ENCODE assay signal across 17 cellular contexts in genomic region chr13:20116213-20116612, GRCh38. TPM values are rescaled to one million over a fixed set of nuclear protein-coding genes. Genes with fewer than 3 reads are reported as not detected.
A peak's percentile ranks its signal among the peaks of the same experiment; 100 is the strongest.
DNase-seq lines count a peak whose midpoint lies in the region; ATAC-seq, FAIRE-seq and TF ChIP-seq lines count a peak whose summit lies in the region.
"Had no signal": no experiment of that assay in that cellular context is flagged by ENCODE, and none has a peak within 500 bp of the region (broad histone marks: within the 10 kb centered on the region; RNA-seq: fewer than 3 reads in every experiment).

No MANE protein-coding gene starts in this region.

- CTCF ChIA-PET in H1 (lab: Charles Lee; ENCODE audit: partially characterized antibody): interaction anchor here (1.0 to 2.1 kb wide), 4 partner anchors 12 to 28 kb away, joined by 3 to 5 read pairs (median 4); no protein-coding TSS in a partner anchor

- H4K20me1 ChIP-seq in Karpas-422 (ENCODE audit: insufficient read depth, low read depth, low read length) (no peaks in the 10 kb centered on the region), H1 (replicated peaks in 1 of 2; ENCODE audit: control insufficient read depth in 1 of 2, insufficient read depth in 2 of 2, low read length in 2 of 2) (no peaks in the 10 kb centered on the region)

- no peak overlapping the region for H2AK5ac ChIP-seq in H1 (ENCODE audit: low read depth, low read length)

- ATAC-seq in GM19328 (IDR thresholded peaks at IDR 0.05; ENCODE audit: unreplicated experiment) (no peak), GM18870 (IDR thresholded peaks at IDR 0.05; ENCODE audit: unreplicated experiment) (no peak)

- H3K79me2 ChIP-seq in Karpas-422 (ENCODE audit: low read length) (no peaks in the 10 kb centered on the region), H1 (ENCODE audit: control insufficient read depth in 1 of 2, insufficient read depth in 2 of 2, low read length in 2 of 2) (no peaks in the 10 kb centered on the region)

- no peak overlapping the region for H4K91ac ChIP-seq in H1 (replicated peaks; ENCODE audit: insufficient read length, low read length)

- TF ChIP-seq POLR2A in H1 (IDR thresholded peaks at IDR 0.05; ENCODE audit: control extremely low read depth in 1 of 2, low read depth in 2 of 2, low read length in 2 of 2) (no peak), GM12891 (IDR thresholded peaks at IDR 0.05; ENCODE audit: low read depth, low read length) (no peak)

- no peaks in the 10 kb centered on the region for H3K9me2 ChIP-seq in Karpas-422 (replicated peaks; ENCODE audit: insufficient read depth, low read length)

- no peak overlapping the region for H3K23ac ChIP-seq in H1 (ENCODE audit: insufficient read length)

- no peak overlapping the region for H2BK120ac ChIP-seq in H1 (replicated peaks; ENCODE audit: low read depth, low read length)

- FAIRE-seq in H1 (lab: Jason Lieb, UNC): no peak
- FAIRE-seq in GM12891 (lab: Jason Lieb, UNC): no peak
- FAIRE-seq: HTR-8/SVneo had no signal

- H3K9ac ChIP-seq in Karpas-422 (ENCODE audit: low read length): no peak overlapping the region
- H3K9ac ChIP-seq in H1 (replicated peaks in 1 of 4; ENCODE audit: extremely low read depth in 1 of 4, low read depth in 3 of 4, low read length in 3 of 4): no peak overlapping the region

- no peak overlapping the region for H2BK20ac ChIP-seq in H1 (ENCODE audit: low read length)

- H2BK12ac ChIP-seq in H1 (ENCODE audit: low read depth, low read length): no peak overlapping the region

- H4K5ac ChIP-seq in H1 (ENCODE audit: insufficient read length, low read depth, low read length): no peak overlapping the region

- H3K18ac ChIP-seq in H1 (ENCODE audit: extremely low read depth, low read length): no peak overlapping the region

- H2AFZ ChIP-seq in Karpas-422 (ENCODE audit: low read length): no peak overlapping the region
- H2AFZ ChIP-seq in H1 (ENCODE audit: low read length): no peak overlapping the region

- H2BK5ac ChIP-seq in H1 (ENCODE audit: low read depth, low read length): no peak overlapping the region

- no peaks in the 10 kb centered on the region for H3K9me3 ChIP-seq in Karpas-422 (ENCODE audit: low read length)
- H3K9me3 ChIP-seq in H1 (ENCODE audit: insufficient read depth in 2 of 2, low read depth in 1 of 2, low read length in 1 of 2): no peaks in the 10 kb centered on the region
- H3K9me3 ChIP-seq: HAP-1 had no signal

- no peaks in the 10 kb centered on the region for H3K79me1 ChIP-seq in H1 (ENCODE audit: low read depth, low read length)

- 0 out of 2 replicates have a peak, but pooled peaks have one; percentile 17 for TF ChIP-seq CTCF in 22Rv1 (IDR thresholded peaks at IDR 0.05)
- peak; percentile 3 for TF ChIP-seq CTCF in GM06990 (IDR thresholded peaks at IDR 0.05; ENCODE audit: insufficient read depth, low read length, poor library complexity, severe bottlenecking)
- TF ChIP-seq CTCF in H1 (IDR thresholded peaks at IDR 0.05; ENCODE audit: control extremely low read depth in 1 of 3, insufficient read depth in 1 of 3, low read depth in 1 of 3, low read length in 3 of 3): peak; percentile 36 to 45 (median 39)

- no peak for DNase-seq in GM06990 (ENCODE audit: extremely low read depth, insufficient read length)
- peak; percentile 48 for DNase-seq in Karpas-422
- DNase-seq in H1 (ENCODE audit: low read depth in 1 of 2, low spot score in 2 of 2): no peak
- DNase-seq in GM12891 (ENCODE audit: insufficient read length, low spot score): no peak
- no peak for DNase-seq in stimulated activated CD4-positive, alpha-beta T cell treated with anti-CD3 and anti-CD28 coated beads, Interleukin-12 subunit alpha, Interleukin-12 subunit beta, amount 100 ng/mL, for 4 hours
- DNase-seq: Calu3, GDM1, KBM-7, NCI-H1092 treated with DMSO at 0.1 percent for 48 hours, NCI-H1694 treated with DMSO at 0.1 percent for 48 hours, NCI-H774, SHP77 treated with DMSO at 0.1 percent for 48 hours had no signal

- no peak overlapping the region for H3K56ac ChIP-seq in H1 (replicated peaks; ENCODE audit: insufficient read length, low read depth, low read length)

- H3K4me3 ChIP-seq in GM06990 (replicated peaks; ENCODE audit: low read depth, low read length) (no peak overlapping the region), Karpas-422 (ENCODE audit: low read length) (no peak overlapping the region), H1 (ENCODE audit: extremely low read depth in 1 of 4, insufficient read depth in 2 of 4, low read depth in 3 of 4, low read length in 4 of 4) (no peak overlapping the region)
- H3K4me3 ChIP-seq: HAP-1 had no signal

- 84% methylated on average over 6 of the region's 6 CpGs; no CpG with 5 or more reads in 1 of the 2 experiments for WGBS in H1 (ENCODE audit: extremely low coverage in 1 of 2, insufficient coverage in 1 of 2, insufficient read length in 1 of 2, insufficient replicate concordance in 2 of 2, low coverage in 1 of 2, low lambda C conversion rate in 2 of 2, missing lambda C conversion rate in 1 of 2), 2 experiments

- H4K8ac ChIP-seq in H1 (ENCODE audit: extremely low read depth, insufficient read depth, low read length): no peak overlapping the region

- H3K14ac ChIP-seq in H1 (ENCODE audit: insufficient read length): no peak overlapping the region

- H3K36me3 ChIP-seq in GM06990 (ENCODE audit: control insufficient read depth, insufficient read depth, low read length) (no peaks in the 10 kb centered on the region), Karpas-422 (ENCODE audit: insufficient read depth, low read length) (no peaks in the 10 kb centered on the region), H1 (ENCODE audit: control insufficient read depth in 2 of 4, insufficient read depth in 4 of 4, low read length in 3 of 4) (no peaks in the 10 kb centered on the region)
- H3K36me3 ChIP-seq: HAP-1 had no signal

- peak; percentile 7 to 41; a peak in 2 of 4 replicates for TF ChIP-seq RAD21 in H1 (IDR thresholded peaks at IDR 0.05 in 1 of 2, conservative IDR thresholded peaks at IDR 0.05 in 1 of 2; ENCODE audit: low read depth in 2 of 2, low read length in 2 of 2)

- TF ChIP-seq EP300 in H1 (IDR thresholded peaks at IDR 0.05; ENCODE audit: borderline replicate concordance in 1 of 2, low read depth in 2 of 2, low read length in 2 of 2): no peak

- H3K4me2 ChIP-seq in Karpas-422 (ENCODE audit: low read depth, low read length, poor library complexity, severe bottlenecking) (no peak overlapping the region), H1 (ENCODE audit: insufficient read depth in 1 of 2, low read depth in 2 of 2, low read length in 2 of 2) (no peak overlapping the region)

- peaks cover 7% of the 10 kb centered on the region; the same call in 1 of the 2 replicates for H3K23me2 ChIP-seq in H1 (ENCODE audit: low read depth, low read length)

- H3K27ac ChIP-seq in 22Rv1 (no peak overlapping the region), Karpas-422 (ENCODE audit: low read length) (no peak overlapping the region), H1 (ENCODE audit: low read depth, low read length) (no peak overlapping the region)

- no peaks in the 10 kb centered on the region for H3K27me3 ChIP-seq in GM06990 (replicated peaks; ENCODE audit: control insufficient read depth, insufficient read depth, low read length)
- no peaks in the 10 kb centered on the region for H3K27me3 ChIP-seq in Karpas-422 (ENCODE audit: low read length)
- no peaks in the 10 kb centered on the region; a peak in 2 of 7 replicates for H3K27me3 ChIP-seq in H1 (replicated peaks in 1 of 4; ENCODE audit: control insufficient read depth in 3 of 4, extremely low read depth in 1 of 4, insufficient read depth in 3 of 4, low read length in 3 of 4)

- peak overlapping the region; percentile 81; the same call in 1 of the 2 replicates for H2BK15ac ChIP-seq in H1 (ENCODE audit: low read length)

- no peak overlapping the region for H3K4ac ChIP-seq in H1 (replicated peaks; ENCODE audit: insufficient read length, low read depth, low read length)

- peaks cover 9% of the 10 kb centered on the region for H3K4me1 ChIP-seq in Karpas-422 (ENCODE audit: low read length)
- H3K4me1 ChIP-seq in H1 (replicated peaks in 1 of 4; ENCODE audit: control insufficient read depth in 3 of 4, insufficient read depth in 4 of 4, low read length in 3 of 4): peaks cover 0 to 13% (median 4%) of the 10 kb centered on the region in 4 experiments; a peak in 6 of 7 replicates
- H3K4me1 ChIP-seq: HAP-1 had no signal

- POLR2A ChIA-PET in H1 (lab: Charles Lee; ENCODE audit: partially characterized antibody): no interaction called here

TF ChIP-seq in H1, 55 proteins besides CTCF, POLR2A, EP300 and RAD21 (continues in another document):
- TF ChIP-seq POLR2AphosphoS5 (IDR thresholded peaks at IDR 0.05; ENCODE audit: low read depth, low read length) (no peak), JUND (IDR thresholded peaks at IDR 0.05; ENCODE audit: low read length) (no peak), KDM4A (IDR thresholded peaks at IDR 0.05; ENCODE audit: low read depth, low read length, severe bottlenecking) (no peak), CBX8 (IDR thresholded peaks at IDR 0.05; ENCODE audit: borderline replicate concordance, low read depth, low read length) (no peak), BRCA1 (IDR thresholded peaks at IDR 0.05; ENCODE audit: low read depth, low read length) (no peak), PHF8 (conservative IDR thresholded peaks at IDR 0.05; ENCODE audit: low read depth, low read length) (no peak)

TF ChIP-seq in GM12891, 5 proteins besides CTCF, POLR2A, EP300 and RAD21:
- TF ChIP-seq PAX5 (IDR thresholded peaks at IDR 0.05; ENCODE audit: insufficient read depth, low read length, severe bottlenecking) (no peak), TAF1 (IDR thresholded peaks at IDR 0.05; ENCODE audit: low read depth, low read length) (no peak), POU2F2 (IDR thresholded peaks at IDR 0.05; ENCODE audit: low read depth, low read length) (no peak), POLR2AphosphoS5 (IDR thresholded peaks at IDR 0.05; ENCODE audit: low read depth, low read length) (no peak), SPI1 (IDR thresholded peaks at IDR 0.05; ENCODE audit: low read depth, low read length) (no peak)

RNA-seq across cellular contexts. Expression of gene GJA3, which starts 44.6 kb away (rescaled TPM):
- 5.0 and 5.8 TPM in 2 replicates for total RNA-seq in Karpas-422 (2014; rRNA removed; shearing (Covaris generic); ENCODE audit: low replicate concordance)
- 0.48 and 0.60 TPM in 2 replicates for total RNA-seq in H1 (2021; fragmentation: NEBNext Ultra II Directional; extraction: Animal tissue kit (Norgen Biotek cat#: 25700))
- 0.12 and 0.16 TPM in 2 replicates for polyA plus RNA-seq in H1 (2011; rRNA removed)
- 0.22 TPM for polyA plus RNA-seq in H1 (2011; cell fraction: cytosol; rRNA removed)
- 0.19 TPM for polyA plus RNA-seq in H1 (2011; cell fraction: nucleus; rRNA removed)
- 0.29 to 0.37 TPM (median 0.35 TPM) in 4 replicates for polyA plus RNA-seq in H1 (2012, experiment 1 of 2)
- polyA plus RNA-seq in H1 (2012, experiment 2 of 2): 0.14 TPM
- polyA plus RNA-seq in H1 (2013, experiment 1 of 2): 0.49 TPM
- 0.63 TPM for polyA plus RNA-seq in H1 (2013, experiment 2 of 2)
- polyA minus RNA-seq in H1 (2011; rRNA and poly(A)+ RNA removed): 0.25 and 0.29 TPM in 2 replicates
- not detected for polyA minus RNA-seq in H1 (2011; cell fraction: cytosol; rRNA and poly(A)+ RNA removed)
- 0.30 TPM for polyA minus RNA-seq in H1 (2011; cell fraction: nucleus; rRNA and poly(A)+ RNA removed)
- not detected for polyA plus RNA-seq in GM12891 (2012; ENCODE audit: low read depth, missing spikeins)
